Comparison of ENCODE assay signal across 11 cellular contexts in genomic region chr2:7732497-7732896, GRCh38.
"Had no signal": no experiment of that assay in that cellular context is flagged by ENCODE, and none has a peak within 500 bp of the region (broad histone marks: within the 10 kb centered on the region; RNA-seq: fewer than 3 reads in every experiment).

No MANE protein-coding gene starts in this region.

- DNase-seq: body of pancreas; central memory CD4-positive, alpha-beta T cell; cortex of kidney; effector memory CD4-positive, alpha-beta T cell; kidney; pancreas; retina; stimulated activated CD4-positive, alpha-beta T cell treated with anti-CD3 and anti-CD28 coated beads, Interleukin-15, amount 100 ng/mL, for 24 hours; stimulated activated CD4-positive, alpha-beta T cell treated with anti-CD3 and anti-CD28 coated beads, Interleukin-4, amount 100 ng/mL, for 24 hours had no signal

- H3K36me3 ChIP-seq: pancreas, tibial nerve, vagina had no signal

- FAIRE-seq: kidney, pancreas had no signal

- H3K4me3 ChIP-seq: body of pancreas, pancreas, tibial nerve, vagina had no signal

- ATAC-seq: body of pancreas, pancreas had no signal

- H3K4me1 ChIP-seq: body of pancreas, pancreas, tibial nerve, vagina had no signal

- H3K9me3 ChIP-seq: body of pancreas, pancreas, tibial nerve, vagina had no signal

- H3K27me3 ChIP-seq: body of pancreas, pancreas, tibial nerve, vagina had no signal

- H3K27ac ChIP-seq: body of pancreas, pancreas, tibial nerve, vagina had no signal
